13 cellular contexts compared by ENCODE assay signal in the genomic region with DNA sequence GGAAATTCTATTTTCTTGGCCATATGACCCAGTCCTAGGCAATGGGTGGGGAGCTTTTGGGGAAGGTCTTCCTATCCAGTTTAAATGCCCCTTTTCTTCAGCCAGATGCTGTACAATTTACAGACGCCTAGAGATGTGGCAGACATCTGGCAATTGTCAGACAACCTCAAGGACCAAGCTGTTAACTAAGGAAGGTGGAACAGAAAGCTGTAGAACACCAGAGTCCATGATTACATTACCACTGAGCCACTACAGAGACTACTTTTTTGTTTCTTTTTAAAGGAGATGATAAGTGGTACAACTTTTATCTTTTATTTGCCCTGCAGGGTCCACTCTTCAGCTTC. TPM values are rescaled to one million over a fixed set of nuclear protein-coding genes. Genes with fewer than 3 reads are reported as not detected.
A peak's percentile ranks its signal among the peaks of the same experiment; 100 is the strongest.
DNase-seq lines count a peak whose midpoint lies in the region; ATAC-seq and TF ChIP-seq lines count a peak whose summit lies in the region.
"Had no signal": no experiment of that assay in that cellular context is flagged by ENCODE, and none has a peak within 500 bp of the region (broad histone marks: within the 10 kb centered on the region; RNA-seq: fewer than 3 reads in every experiment).

No MANE protein-coding gene starts in this region.

- ATAC-seq in Right ventricle myocardium inferior, result no peak
- ATAC-seq in upper lobe of right lung, result no peak
- no peak for ATAC-seq in GM21529 (IDR thresholded peaks at IDR 0.05; ENCODE audit: unreplicated experiment)
- ATAC-seq in HG02970 (IDR thresholded peaks at IDR 0.05; ENCODE audit: low FRiP score, unreplicated experiment), result no peak

- no peak overlapping the region for H3K4me3 ChIP-seq in left ventricle myocardium inferior
- no peak overlapping the region for H3K4me3 ChIP-seq in adipocyte (ENCODE audit: low read length)
- no peak overlapping the region for H3K4me3 ChIP-seq in mesodermal cell (ENCODE audit: extremely low read depth, insufficient read depth, low read length, poor library complexity, severe bottlenecking)
- no peak overlapping the region for H3K4me3 ChIP-seq in upper lobe of right lung

- H3K27me3 ChIP-seq in left ventricle myocardium inferior (ENCODE audit: low read depth) (no peaks in the 10 kb centered on the region), adipocyte (replicated peaks; ENCODE audit: control insufficient read depth, insufficient read depth, low read length) (no peaks in the 10 kb centered on the region), upper lobe of right lung (no peaks in the 10 kb centered on the region)

- H3K27ac ChIP-seq in left ventricle myocardium inferior (replicated peaks) (peak overlapping the region; percentile 93), mesodermal cell (ENCODE audit: low read depth, low read length, severe bottlenecking) (peak overlapping the region; percentile 3), upper lobe of right lung (peak overlapping the region; percentile 84)

- TF ChIP-seq CTCF in left ventricle myocardium inferior (IDR thresholded peaks at IDR 0.05; ENCODE audit: borderline replicate concordance) (no peak), upper lobe of right lung (IDR thresholded peaks at IDR 0.05) (no peak)

- peak overlapping the region; percentile 43 for H3K9ac ChIP-seq in adipocyte (ENCODE audit: low read length)

- peaks cover 22% of the 10 kb centered on the region for H3K36me3 ChIP-seq in left ventricle myocardium inferior
- H3K36me3 ChIP-seq in adipocyte (ENCODE audit: control insufficient read depth, insufficient read depth, low read length, severe bottlenecking), result peaks cover 7% of the 10 kb centered on the region
- H3K36me3 ChIP-seq in mesodermal cell (ENCODE audit: control insufficient read depth, insufficient read depth, low read length), result peaks cover 33% of the 10 kb centered on the region
- peaks cover 25% of the 10 kb centered on the region for H3K36me3 ChIP-seq in upper lobe of right lung

- 100% methylated on average over 1 of the region's 1 CpG; no CpG with 5 or more reads in 1 of the 2 experiments for WGBS in mesodermal cell (ENCODE audit: insufficient coverage in 2 of 2), 2 experiments

- intact Hi-C loops in left ventricle myocardium inferior (cut with micrococcal nuclease), result loop anchor here (10.0 kb wide), 1 partner anchor 111 kb away; no protein-coding TSS in a partner anchor
- intact Hi-C loops in Right ventricle myocardium inferior (cut with DNase I), result loop anchor here (5.0 kb wide), 2 partner anchors 119 to 284 kb away; no protein-coding TSS in a partner anchor
- intact Hi-C loops in upper lobe of right lung (cut with DNase I), result no loop called here

- peaks cover 82% of the 10 kb centered on the region for H3K4me1 ChIP-seq in left ventricle myocardium inferior
- H3K4me1 ChIP-seq in adipocyte (ENCODE audit: control insufficient read depth, insufficient read depth, low read length), result peaks cover 68% of the 10 kb centered on the region
- peaks cover 27% of the 10 kb centered on the region for H3K4me1 ChIP-seq in mesodermal cell (ENCODE audit: control insufficient read depth, insufficient read depth, low read length, poor library complexity, severe bottlenecking)
- H3K4me1 ChIP-seq in upper lobe of right lung, result peaks cover 72% of the 10 kb centered on the region

- H3K9me3 ChIP-seq in left ventricle myocardium inferior (replicated peaks) (no peaks in the 10 kb centered on the region), adipocyte (ENCODE audit: control insufficient read depth, low read length) (no peaks in the 10 kb centered on the region), mesodermal cell (ENCODE audit: control insufficient read depth, low read length) (no peaks in the 10 kb centered on the region), upper lobe of right lung (no peaks in the 10 kb centered on the region)

- DNase-seq in left ventricle myocardium inferior, result no peak
- DNase-seq in Right ventricle myocardium inferior (ENCODE audit: missing footprints), result no peak
- no peak for DNase-seq in adipocyte (ENCODE audit: low read depth)
- no peak for DNase-seq in upper lobe of right lung
- no peak for DNase-seq in superior temporal gyrus (ENCODE audit: extremely low spot score)
- DNase-seq: activated naive CD4-positive, alpha-beta T cell treated with Interleukin-2 at 50 U/mL for 16 hours; central memory CD4-positive, alpha-beta T cell; GOT3; islet precursor cell; retina had no signal

RNA-seq across cellular contexts. Expression of a gene that starts 21.1 kb away (rescaled TPM):
- total RNA-seq in left ventricle myocardium inferior (101 TPM), Right ventricle myocardium inferior (93.2 TPM), upper lobe of right lung (7.7 TPM)
- 21.6 TPM for polyA plus RNA-seq in mesodermal cell (2013, experiment 1 of 2)
- 16.5 TPM for polyA plus RNA-seq in mesodermal cell (2013, experiment 2 of 2)

RNA-seq across cellular contexts. Expression of a gene that starts 50.9 kb away (rescaled TPM):
- 5.9 TPM for total RNA-seq in left ventricle myocardium inferior
- 9.2 TPM for total RNA-seq in Right ventricle myocardium inferior
- polyA plus RNA-seq in mesodermal cell (2013, experiment 1 of 2), result 10.7 TPM
- polyA plus RNA-seq in mesodermal cell (2013, experiment 2 of 2), result 5.9 TPM
- 6.8 TPM for total RNA-seq in upper lobe of right lung

RNA-seq across cellular contexts. Expression of a gene that starts 54.3 kb away (rescaled TPM):
- total RNA-seq in left ventricle myocardium inferior, result 31.9 TPM
- 33.0 TPM for total RNA-seq in Right ventricle myocardium inferior
- 57.7 TPM for polyA plus RNA-seq in mesodermal cell (2013, experiment 1 of 2)
- 43.1 TPM for polyA plus RNA-seq in mesodermal cell (2013, experiment 2 of 2)
- total RNA-seq in upper lobe of right lung, result 64.8 TPM

Comparison
In these comparisons a context has a peak if more than half of its experiments do, and no peak if none do; other contexts are left out.
1. H3K27ac ChIP-seq: peak in every context shown above with its lines; median percentile 93 in left ventricle myocardium inferior; 84 in upper lobe of right lung; 3 in mesodermal cell.
2. RNA of a gene that starts 21.1 kb away (total RNA-seq): 101 TPM in left ventricle myocardium inferior (single experiment) and 93.2 TPM in Right ventricle myocardium inferior (single experiment); 7.7 TPM in upper lobe of right lung (single experiment); every median in the first group is over 10 times any median in the second.